In genomic region chr17:63961355-63962207, GRCh38 we compare ENCODE assay signal across 1 cellular context.
A peak's percentile ranks its signal among the peaks of the same experiment; 100 is the strongest.
TF ChIP-seq lines count a peak whose summit lies in the region.

No MANE protein-coding gene starts in this region.

TF ChIP-seq in GM12878, 131 proteins besides CTCF, POLR2A, EP300 and RAD21:
- TF ChIP-seq STAT3 (IDR thresholded peaks at IDR 0.05; ENCODE audit: low read depth, low read length) (no peak), WRNIP1 (IDR thresholded peaks at IDR 0.05; ENCODE audit: borderline replicate concordance, low read depth, low read length) (no peak), MYC (IDR thresholded peaks at IDR 0.05; ENCODE audit: insufficient read depth, insufficient read length, insufficient replicate concordance, low read length, severe bottlenecking) (no peak), SP1 (IDR thresholded peaks at IDR 0.05; ENCODE audit: low read depth, low read length) (peak; percentile 33), BRCA1 (IDR thresholded peaks at IDR 0.05; ENCODE audit: low read depth, low read length) (no peak), BHLHE40 (IDR thresholded peaks at IDR 0.05; ENCODE audit: borderline replicate concordance in 1 of 2, low read depth in 2 of 2, low read length in 1 of 2) (peak in 1 of 2 experiments; percentile 24; a peak in 1 of 4 replicates), HDAC2 (IDR thresholded peaks at IDR 0.05) (no peak)
